8 cellular contexts compared by ENCODE assay signal in genomic region chr4:89486042-89486441, GRCh38.
A peak's percentile ranks its signal among the peaks of the same experiment; 100 is the strongest.
DNase-seq lines count a peak whose midpoint lies in the region; ATAC-seq and TF ChIP-seq lines count a peak whose summit lies in the region.

No MANE protein-coding gene starts in this region.

- POLR2A ChIA-PET in HEK293 (lab: Yijun Ruan, JAX): no interaction called here

- ATAC-seq in GM18505 (IDR thresholded peaks at IDR 0.05; ENCODE audit: unreplicated experiment) (no peak), GM18907 (IDR thresholded peaks at IDR 0.05; ENCODE audit: unreplicated experiment) (no peak)

- no peaks in the 10 kb centered on the region for H3K9me3 ChIP-seq in HEK293 (ENCODE audit: control insufficient read depth, insufficient read depth, low read depth, low read length)
- no peaks in the 10 kb centered on the region for H3K9me3 ChIP-seq in Peyer's patch

- TF ChIP-seq CTCF in HEK293 (tag by site-specific recombination; IDR thresholded peaks at IDR 0.05) (peak; percentile 22; the same call in 1 of the 2 replicates), Peyer's patch (IDR thresholded peaks at IDR 0.05) (peak in 4 of 6 experiments; percentile 18 to 63 (median 52))

- no peaks in the 10 kb centered on the region for H3K27me3 ChIP-seq in Peyer's patch

- no peaks in the 10 kb centered on the region for H3K36me3 ChIP-seq in HEK293 (ENCODE audit: control insufficient read depth in 2 of 2, insufficient read depth in 1 of 2, low read length in 2 of 2)
- no peaks in the 10 kb centered on the region for H3K36me3 ChIP-seq in Peyer's patch

- DNase-seq in COR-L47 (lab: John Stamatoyannopoulos, UW) (peak; percentile 33), Peyer's patch (no peak), hepatic stellate cell (ENCODE audit: low spot score) (peak; percentile 42), T1000 (lab: John Stamatoyannopoulos, UW) (no peak), UCSD-AML1 (lab: John Stamatoyannopoulos, UW; ENCODE audit: unreplicated experiment) (no peak)

- H3K27ac ChIP-seq in HEK293 (ENCODE audit: extremely low read depth, low read depth, low read length) (no peak overlapping the region), Peyer's patch (no peak overlapping the region)

- CTCF ChIA-PET in HEK293 (lab: Yijun Ruan, JAX): interaction anchor here (0.6 to 1.2 kb wide), 8 partner anchors 11 to 882 kb away, joined by 3 to 7 read pairs (median 4); no protein-coding TSS in a partner anchor

- H3K4me3 ChIP-seq in HEK293 (ENCODE audit: low read depth, low read length): no peak overlapping the region
- H3K4me3 ChIP-seq in Peyer's patch: no peak overlapping the region

- no peak for TF ChIP-seq POLR2A in Peyer's patch (IDR thresholded peaks at IDR 0.05)
- TF ChIP-seq POLR2A in GM18505 (IDR thresholded peaks at IDR 0.05; ENCODE audit: borderline replicate concordance, extremely low read depth, insufficient read depth, insufficient read length): no peak

- no peaks in the 10 kb centered on the region for H3K4me1 ChIP-seq in HEK293 (ENCODE audit: control insufficient read depth, insufficient read depth, low read length)
- H3K4me1 ChIP-seq in Peyer's patch: no peaks in the 10 kb centered on the region

TF ChIP-seq in HEK293, 187 proteins besides CTCF, POLR2A, EP300 and RAD21:
- TF ChIP-seq ZBTB20 (tag by site-specific recombination; IDR thresholded peaks at IDR 0.05): no peak
- TF ChIP-seq ZNF654 (tag by site-specific recombination; IDR thresholded peaks at IDR 0.05; ENCODE audit: low read depth): peak; percentile 48
- peak; percentile 49; the same call in 1 of the 2 replicates for TF ChIP-seq ZBTB17 (tag by site-specific recombination; IDR thresholded peaks at IDR 0.05)

Comparison
In these comparisons a context has a peak if more than half of its experiments do, and no peak if none do; other contexts are left out.
1. DNase-seq: peak in COR-L47 (single experiment) and hepatic stellate cell (single experiment); none in Peyer's patch (0 of 3), T1000 (single experiment) and UCSD-AML1 (single experiment).